1 cellular context compared by ENCODE assay signal in the genomic region with DNA sequence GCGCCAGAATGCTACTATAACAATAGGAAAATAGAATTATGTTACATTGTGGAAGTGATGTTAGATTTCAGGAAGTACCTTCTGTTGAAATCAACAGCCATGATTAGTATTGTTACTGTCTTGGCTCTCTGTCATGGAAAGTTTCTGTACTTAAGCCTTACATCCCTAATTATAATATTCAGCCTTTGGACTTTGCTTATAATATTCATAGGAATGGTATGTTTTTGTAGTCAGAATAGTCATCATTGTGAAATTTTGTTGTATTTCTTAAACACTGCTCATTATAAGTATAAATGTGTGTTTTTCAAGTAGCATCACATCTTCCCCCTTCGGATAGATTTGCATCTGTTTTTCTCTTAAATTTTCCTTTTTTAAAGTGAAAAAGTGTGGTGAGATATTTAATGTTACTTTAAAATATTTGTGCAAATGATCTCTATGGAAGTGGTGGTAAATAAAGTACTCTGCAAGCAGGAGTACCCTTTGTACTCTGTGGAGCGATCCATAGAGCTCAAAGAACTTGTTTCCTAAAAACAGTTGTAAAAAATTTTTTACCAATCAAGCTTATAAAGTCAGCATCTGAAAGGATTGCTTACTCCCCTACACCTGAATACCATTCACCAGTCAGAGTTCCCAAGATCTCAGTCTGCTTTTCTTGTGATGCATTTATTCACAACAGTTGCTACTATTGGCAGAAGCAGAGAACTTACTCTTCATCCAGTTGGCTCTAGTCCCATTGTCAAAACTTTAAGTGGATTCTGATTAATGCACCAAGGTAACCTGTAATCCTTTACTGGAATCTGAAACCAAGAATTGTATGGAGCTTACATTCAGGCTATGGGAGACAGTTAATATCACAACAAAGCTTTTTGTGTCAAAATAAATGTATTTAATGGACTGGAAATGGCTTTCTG.
TF ChIP-seq lines count a peak whose summit lies in the region.

No MANE protein-coding gene starts in this region.

TF ChIP-seq in endothelial cell of umbilical vein, 7 proteins besides CTCF, POLR2A, EP300 and RAD21:
- TF ChIP-seq, protein P1, sequence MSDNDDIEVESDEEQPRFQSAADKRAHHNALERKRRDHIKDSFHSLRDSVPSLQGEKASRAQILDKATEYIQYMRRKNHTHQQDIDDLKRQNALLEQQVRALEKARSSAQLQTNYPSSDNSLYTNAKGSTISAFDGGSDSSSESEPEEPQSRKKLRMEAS (IDR thresholded peaks at IDR 0.05; ENCODE audit: insufficient read depth, insufficient read length): no peak
- TF ChIP-seq MYC (IDR thresholded peaks at IDR 0.05; ENCODE audit: low read depth, low read length): no peak
- no peak for TF ChIP-seq EZH2 (IDR thresholded peaks at IDR 0.05; ENCODE audit: borderline replicate concordance, low read depth, low read length, severe bottlenecking)
- no peak for TF ChIP-seq FOS (IDR thresholded peaks at IDR 0.05; ENCODE audit: borderline replicate concordance, insufficient read depth, low read length)
- no peak for TF ChIP-seq POLR2AphosphoS5 (IDR thresholded peaks at IDR 0.05; ENCODE audit: insufficient read depth, low read depth, low read length)
- TF ChIP-seq JUN (IDR thresholded peaks at IDR 0.05; ENCODE audit: borderline replicate concordance, insufficient read depth, insufficient read length, low read depth): no peak
- no peak for TF ChIP-seq GATA2 (IDR thresholded peaks at IDR 0.05; ENCODE audit: insufficient read depth, insufficient read length, low read depth, low read length)
